12 cellular contexts compared by ENCODE assay signal in the genomic region with DNA sequence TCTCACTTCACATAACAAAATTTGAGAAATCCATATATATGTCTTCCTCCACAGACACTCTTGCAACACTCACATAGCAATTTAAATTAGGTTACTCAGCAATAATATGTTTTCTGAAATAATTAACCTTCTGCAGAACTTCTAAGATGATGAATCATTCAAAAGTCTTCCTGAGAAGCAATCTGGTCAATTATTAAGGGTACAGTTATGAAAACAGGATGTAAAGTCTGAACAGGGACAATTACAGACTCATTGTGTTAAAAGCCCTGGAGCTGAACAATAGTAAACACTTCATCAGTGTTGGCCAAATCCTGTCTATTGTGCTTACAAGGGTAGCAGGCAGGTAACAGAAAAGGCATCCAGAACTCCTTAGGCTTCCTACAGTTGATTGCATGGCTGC.
DNase-seq lines count a peak whose midpoint lies in the region; ATAC-seq and TF ChIP-seq lines count a peak whose summit lies in the region.
"Had no signal": no experiment of that assay in that cellular context is flagged by ENCODE, and none has a peak within 500 bp of the region (broad histone marks: within the 10 kb centered on the region; RNA-seq: fewer than 3 reads in every experiment).

No MANE protein-coding gene starts in this region.

- H3K27me3 Mint-ChIP-seq in Calu3 (ENCODE audit: unreplicated experiment) (no peaks in the 10 kb centered on the region), glutamatergic neuron (ENCODE audit: unreplicated experiment) (no peaks in the 10 kb centered on the region)

- H3K27ac ChIP-seq in epithelial cell of prostate = peak overlapping the region; percentile 13

- H3K36me3 Mint-ChIP-seq in Calu3 (ENCODE audit: insufficient read depth, unreplicated experiment) = no peaks in the 10 kb centered on the region
- no peaks in the 10 kb centered on the region for H3K36me3 Mint-ChIP-seq in glutamatergic neuron (ENCODE audit: unreplicated experiment)
- H3K36me3 Mint-ChIP-seq: naive thymus-derived CD4-positive, alpha-beta T cell; T-cell had no signal

- intact Hi-C loops in Calu3 (cut with micrococcal nuclease; ENCODE audit: unreplicated experiment) = loop anchor here (1.0 kb wide), 1 partner anchor 108 kb away; no protein-coding TSS in a partner anchor

- DNase-seq in Calu3 = peak; percentile 30
- DNase-seq in epithelial cell of prostate (ENCODE audit: low read depth, low spot score) = peak; percentile 43
- DNase-seq in stimulated activated CD4-positive, alpha-beta T cell treated with anti-CD3 and anti-CD28 coated beads, Interleukin-1b, Interleukin-23, amount 100 ng/mL, for 48 hours = no peak
- no peak for DNase-seq in HuH-7 (ENCODE audit: low spot score)
- no peak for DNase-seq in NCI-H1048 (lab: John Stamatoyannopoulos, UW)
- no peak for DNase-seq in glutamatergic neuron
- DNase-seq: MM.1S; naive thymus-derived CD4-positive, alpha-beta T cell; T-cell had no signal

- peak overlapping the region; percentile 14 for H3K4me3 Mint-ChIP-seq in Calu3 (ENCODE audit: low read depth, unreplicated experiment)
- H3K4me3 Mint-ChIP-seq in glutamatergic neuron (ENCODE audit: unreplicated experiment) = no peak overlapping the region
- H3K4me3 Mint-ChIP-seq: naive thymus-derived CD4-positive, alpha-beta T cell; T-cell had no signal

- CTCF ChIA-PET in Calu3 (lab: Charles Lee) = interaction anchor here (0.6 kb wide), 1 partner anchor 178 kb away, joined by 3 read pairs; no protein-coding TSS in a partner anchor

- no TSS peak for BruUV-seq in Calu3 (replicated peaks; lab: Mats Ljungman, UMichigan)

- ATAC-seq in GM21390 (IDR thresholded peaks at IDR 0.05; ENCODE audit: unreplicated experiment) = peak; percentile 86
- ATAC-seq in HG03571 (IDR thresholded peaks at IDR 0.05; ENCODE audit: unreplicated experiment) = peak; percentile 95
- ATAC-seq: naive thymus-derived CD4-positive, alpha-beta T cell; T-cell had no signal

- H3K9me3 Mint-ChIP-seq in Calu3 (ENCODE audit: low read depth, unreplicated experiment) (peaks cover 4% of the 10 kb centered on the region), glutamatergic neuron (ENCODE audit: unreplicated experiment) (no peaks in the 10 kb centered on the region)
- H3K9me3 Mint-ChIP-seq: activated T-helper 2 cell treated with anti-CD3 and anti-CD28 coated beads, Interferon-gamma antibody, Interleukin-2, Interleukin-4, amounts not matched to agents 10 μg/mL and 5 μg/mL and 100 μg/mL, durations not matched to agents 14 hours and 24 hours and 36 hours; naive thymus-derived CD4-positive, alpha-beta T cell; T-cell had no signal

- H3K4me1 Mint-ChIP-seq in Calu3 (ENCODE audit: low read depth, unreplicated experiment) (peaks cover 52% of the 10 kb centered on the region), glutamatergic neuron (ENCODE audit: low read depth, unreplicated experiment) (no peaks in the 10 kb centered on the region)
- H3K4me1 Mint-ChIP-seq: T-cell had no signal

- H3K27ac Mint-ChIP-seq in Calu3 (ENCODE audit: unreplicated experiment) (peak overlapping the region; percentile 72), glutamatergic neuron (ENCODE audit: unreplicated experiment) (no peak overlapping the region)
- H3K27ac Mint-ChIP-seq: activated T-helper 2 cell treated with anti-CD3 and anti-CD28 coated beads, Interferon-gamma antibody, Interleukin-2, Interleukin-4, amounts not matched to agents 10 μg/mL and 5 μg/mL and 100 μg/mL, durations not matched to agents 14 hours and 24 hours and 36 hours; naive thymus-derived CD4-positive, alpha-beta T cell; T-cell had no signal

- TF ChIP-seq CTCF in Calu3 (IDR thresholded peaks at IDR 0.05; ENCODE audit: unreplicated experiment) = no peak
- TF ChIP-seq CTCF in glutamatergic neuron (IDR thresholded peaks at IDR 0.05; ENCODE audit: partially characterized antibody, unreplicated experiment) = no peak

Comparison
In these comparisons a context has a peak if more than half of its experiments do, and no peak if none do; other contexts are left out.
1. DNase-seq: peak in Calu3 (single experiment) and epithelial cell of prostate (single experiment); none in stimulated activated CD4-positive, alpha-beta T cell treated with anti-CD3 and anti-CD28 coated beads, Interleukin-1b, Interleukin-23, amount 100 ng/mL, for 48 hours (single experiment), HuH-7 (single experiment), NCI-H1048 (single experiment) and glutamatergic neuron (single experiment).